1 cellular context compared by ENCODE assay signal in genomic region chr7:4885317-4885807, GRCh38.
TF ChIP-seq lines count a peak whose summit lies in the region.

No MANE protein-coding gene starts in this region.

TF ChIP-seq in GM12878, 131 proteins besides CTCF, POLR2A, EP300 and RAD21 (continued from another document):
- TF ChIP-seq, protein P1, sequence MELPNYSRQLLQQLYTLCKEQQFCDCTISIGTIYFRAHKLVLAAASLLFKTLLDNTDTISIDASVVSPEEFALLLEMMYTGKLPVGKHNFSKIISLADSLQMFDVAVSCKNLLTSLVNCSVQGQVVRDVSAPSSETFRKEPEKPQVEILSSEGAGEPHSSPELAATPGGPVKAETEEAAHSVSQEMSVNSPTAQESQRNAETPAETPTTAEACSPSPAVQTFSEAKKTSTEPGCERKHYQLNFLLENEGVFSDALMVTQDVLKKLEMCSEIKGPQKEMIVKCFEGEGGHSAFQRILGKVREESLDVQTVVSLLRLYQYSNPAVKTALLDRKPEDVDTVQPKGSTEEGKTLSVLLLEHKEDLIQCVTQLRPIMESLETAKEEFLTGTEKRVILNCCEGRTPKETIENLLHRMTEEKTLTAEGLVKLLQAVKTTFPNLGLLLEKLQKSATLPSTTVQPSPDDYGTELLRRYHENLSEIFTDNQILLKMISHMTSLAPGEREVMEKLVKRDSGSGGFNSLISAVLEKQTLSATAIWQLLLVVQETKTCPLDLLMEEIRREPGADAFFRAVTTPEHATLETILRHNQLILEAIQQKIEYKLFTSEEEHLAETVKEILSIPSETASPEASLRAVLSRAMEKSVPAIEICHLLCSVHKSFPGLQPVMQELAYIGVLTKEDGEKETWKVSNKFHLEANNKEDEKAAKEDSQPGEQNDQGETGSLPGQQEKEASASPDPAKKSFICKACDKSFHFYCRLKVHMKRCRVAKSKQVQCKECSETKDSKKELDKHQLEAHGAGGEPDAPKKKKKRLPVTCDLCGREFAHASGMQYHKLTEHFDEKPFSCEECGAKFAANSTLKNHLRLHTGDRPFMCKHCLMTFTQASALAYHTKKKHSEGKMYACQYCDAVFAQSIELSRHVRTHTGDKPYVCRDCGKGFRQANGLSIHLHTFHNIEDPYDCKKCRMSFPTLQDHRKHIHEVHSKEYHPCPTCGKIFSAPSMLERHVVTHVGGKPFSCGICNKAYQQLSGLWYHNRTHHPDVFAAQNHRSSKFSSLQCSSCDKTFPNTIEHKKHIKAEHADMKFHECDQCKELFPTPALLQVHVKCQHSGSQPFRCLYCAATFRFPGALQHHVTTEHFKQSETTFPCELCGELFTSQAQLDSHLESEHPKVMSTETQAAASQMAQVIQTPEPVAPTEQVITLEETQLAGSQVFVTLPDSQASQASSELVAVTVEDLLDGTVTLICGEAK (IDR thresholded peaks at IDR 0.05; ENCODE audit: borderline replicate concordance), result 0 out of 2 replicates have a peak, but pooled peaks have one; percentile 25
- TF ChIP-seq, protein P2, sequence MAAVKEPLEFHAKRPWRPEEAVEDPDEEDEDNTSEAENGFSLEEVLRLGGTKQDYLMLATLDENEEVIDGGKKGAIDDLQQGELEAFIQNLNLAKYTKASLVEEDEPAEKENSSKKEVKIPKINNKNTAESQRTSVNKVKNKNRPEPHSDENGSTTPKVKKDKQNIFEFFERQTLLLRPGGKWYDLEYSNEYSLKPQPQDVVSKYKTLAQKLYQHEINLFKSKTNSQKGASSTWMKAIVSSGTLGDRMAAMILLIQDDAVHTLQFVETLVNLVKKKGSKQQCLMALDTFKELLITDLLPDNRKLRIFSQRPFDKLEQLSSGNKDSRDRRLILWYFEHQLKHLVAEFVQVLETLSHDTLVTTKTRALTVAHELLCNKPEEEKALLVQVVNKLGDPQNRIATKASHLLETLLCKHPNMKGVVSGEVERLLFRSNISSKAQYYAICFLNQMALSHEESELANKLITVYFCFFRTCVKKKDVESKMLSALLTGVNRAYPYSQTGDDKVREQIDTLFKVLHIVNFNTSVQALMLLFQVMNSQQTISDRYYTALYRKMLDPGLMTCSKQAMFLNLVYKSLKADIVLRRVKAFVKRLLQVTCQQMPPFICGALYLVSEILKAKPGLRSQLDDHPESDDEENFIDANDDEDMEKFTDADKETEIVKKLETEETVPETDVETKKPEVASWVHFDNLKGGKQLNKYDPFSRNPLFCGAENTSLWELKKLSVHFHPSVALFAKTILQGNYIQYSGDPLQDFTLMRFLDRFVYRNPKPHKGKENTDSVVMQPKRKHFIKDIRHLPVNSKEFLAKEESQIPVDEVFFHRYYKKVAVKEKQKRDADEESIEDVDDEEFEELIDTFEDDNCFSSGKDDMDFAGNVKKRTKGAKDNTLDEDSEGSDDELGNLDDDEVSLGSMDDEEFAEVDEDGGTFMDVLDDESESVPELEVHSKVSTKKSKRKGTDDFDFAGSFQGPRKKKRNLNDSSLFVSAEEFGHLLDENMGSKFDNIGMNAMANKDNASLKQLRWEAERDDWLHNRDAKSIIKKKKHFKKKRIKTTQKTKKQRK (IDR thresholded peaks at IDR 0.05; ENCODE audit: low read depth, low read length), result no peak
- TF ChIP-seq RBBP5 (conservative IDR thresholded peaks at IDR 0.05), result no peak
- TF ChIP-seq IRF4 (IDR thresholded peaks at IDR 0.05; ENCODE audit: low read depth, low read length), result no peak
- no peak for TF ChIP-seq ZSCAN29 (IDR thresholded peaks at IDR 0.05)
- TF ChIP-seq SP1 (IDR thresholded peaks at IDR 0.05; ENCODE audit: low read depth, low read length), result no peak
- no peak for TF ChIP-seq EED (IDR thresholded peaks at IDR 0.05; ENCODE audit: low read depth)
